Comparison of ENCODE assay signal across 17 cellular contexts in genomic region chr18:64279-64678, GRCh38. TPM values are rescaled to one million over a fixed set of nuclear protein-coding genes. Genes with fewer than 3 reads are reported as not detected.
"Had no signal": no experiment of that assay in that cellular context is flagged by ENCODE, and none has a peak within 500 bp of the region (broad histone marks: within the 10 kb centered on the region; RNA-seq: fewer than 3 reads in every experiment).

No MANE protein-coding gene starts in this region.

RNA-seq across cellular contexts. Expression of gene TUBB8B, which starts 14.9 kb away (rescaled TPM):
- total RNA-seq: activated naive CD4-positive, alpha-beta T cell treated with anti-CD3 and anti-CD28 coated beads for 36 hours; activated naive CD4-positive, alpha-beta T cell treated with anti-CD3 and anti-CD28 coated beads, Interleukin-2, amount 50 U/mL, for 72 hours; activated naive CD8-positive, alpha-beta T cell treated with anti-CD3 and anti-CD28 coated beads for 36 hours; activated naive CD8-positive, alpha-beta T cell treated with anti-CD3 and anti-CD28 coated beads, Interleukin-2, amount 10 ng/mL, durations not matched to agents 7 days and 5 days; activated T-cell treated with anti-CD3 and anti-CD28 coated beads, Interleukin-2, amount 50 U/mL, for 4 hours; activated T-cell treated with anti-CD3 and anti-CD28 coated beads, Interleukin-2, amount 50 U/mL, for 72 hours; activated T-helper 1 cell treated with anti-CD3 and anti-CD28 coated beads, Interleukin-12 subunit alpha, Interleukin-12 subunit beta, Interleukin-2, Interleukin-4 antibody, amounts not matched to agents 30 ng/mL and 10 ng/mL and 1 ng/mL, durations not matched to agents 14 hours and 24 hours and 36 hours; activated T-helper 2 cell treated with anti-CD3 and anti-CD28 coated beads, Interferon-gamma antibody, Interleukin-2, Interleukin-4, amounts not matched to agents 10 μg/mL and 5 μg/mL and 100 μg/mL, durations not matched to agents 14 hours and 24 hours and 36 hours; aorta; ascending aorta; astrocyte; body of pancreas; bronchial epithelial cell; cardiac muscle cell; cardiac septum; cerebellum; chondrocyte had no signal
